8 cellular contexts compared by ENCODE assay signal in the genomic region with DNA sequence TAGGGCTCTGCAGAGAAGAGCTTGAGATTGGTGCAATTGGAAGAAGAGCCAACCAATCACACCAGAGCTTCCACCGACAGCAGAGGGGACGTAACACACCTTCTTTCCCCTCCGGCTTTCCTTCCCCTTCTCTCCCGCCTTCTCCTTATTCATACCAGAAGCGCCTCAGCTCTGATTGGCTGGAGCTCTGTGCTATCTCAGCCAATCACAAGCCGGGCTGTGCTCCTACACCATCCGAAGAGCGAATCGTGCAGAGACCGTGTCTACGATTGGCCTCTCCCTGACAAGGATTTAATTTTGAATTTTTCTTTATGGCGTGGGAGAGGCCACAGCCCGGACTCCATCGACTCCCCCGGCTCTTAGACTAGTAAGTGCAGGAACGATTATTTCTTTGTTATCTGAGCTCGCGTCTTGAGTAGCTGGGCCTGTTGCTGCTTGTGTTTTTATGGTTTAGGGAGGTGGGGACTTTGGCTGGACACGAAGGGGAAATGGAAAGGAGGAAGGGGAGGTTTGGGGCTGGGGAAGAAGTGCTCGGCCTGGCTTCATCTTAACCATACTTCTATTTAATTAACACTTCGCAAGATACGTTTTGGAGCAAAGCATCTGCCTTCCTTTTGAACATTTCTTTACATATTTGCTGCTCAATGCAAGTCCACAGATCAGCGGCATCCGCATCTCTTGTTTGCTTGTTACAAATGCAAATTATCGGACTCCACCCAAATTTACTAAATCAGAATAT. TPM values are rescaled to one million over a fixed set of nuclear protein-coding genes. Genes with fewer than 3 reads are reported as not detected.
A peak's percentile ranks its signal among the peaks of the same experiment; 100 is the strongest.
DNase-seq lines count a peak whose midpoint lies in the region; ATAC-seq and TF ChIP-seq lines count a peak whose summit lies in the region.

A gene (plus strand): TSS at position 308 of the 739 bp plus-strand sequence. CDS start 14,007 bp downstream, outside the sequence.

- ATAC-seq in HG03354 (IDR thresholded peaks at IDR 0.05; ENCODE audit: poor library complexity, severe bottlenecking, unreplicated experiment) (peak; percentile 88), right lobe of liver (peak; percentile 89 to 95 (median 92))

- H3K36me3 ChIP-seq in BE2C (no peaks in the 10 kb centered on the region; the same call in none of the 2 replicates), duodenal mucosa (ENCODE audit: control insufficient read depth in 1 of 2, insufficient read depth in 2 of 2, low read length in 2 of 2) (no peaks in the 10 kb centered on the region), right lobe of liver (no peaks in the 10 kb centered on the region)

- DNase-seq in BE2C: peak; percentile 97
- peak; percentile 100 for DNase-seq in NCI-H69 (lab: John Stamatoyannopoulos, UW)
- peak; percentile 54 to 96 for DNase-seq in activated CD4-positive, alpha-beta T cell treated with anti-CD3 and anti-CD28 coated beads, Interleukin-2, amount 50 U/mL, for 24 hours (ENCODE audit: low read depth in 1 of 2, low spot score in 1 of 2)
- DNase-seq in right lobe of liver: peak; percentile 91 to 96 (median 93)
- DNase-seq in stimulated activated CD4-positive, alpha-beta T cell treated with anti-CD3 and anti-CD28 coated beads, TNF-alpha, amount 100 ng/mL, for 24 hours (ENCODE audit: low read depth in 3 of 3): peak; percentile 74 to 87 (median 86)

- TF ChIP-seq CTCF in BE2C (IDR thresholded peaks at IDR 0.05; ENCODE audit: low read depth, low read length) (no peak), right lobe of liver (IDR thresholded peaks at IDR 0.05) (no peak)

- no peaks in the 10 kb centered on the region for H3K9me3 ChIP-seq in BE2C
- H3K9me3 ChIP-seq in duodenal mucosa (ENCODE audit: control insufficient read depth in 1 of 2, low read length in 2 of 2): no peaks in the 10 kb centered on the region
- H3K9me3 ChIP-seq in right lobe of liver: no peaks in the 10 kb centered on the region

- intact Hi-C loops in right lobe of liver (cut with DNase I): no loop called here

- peak within 1 kb of the TSS; percentile 65 to 73 for H3K9ac ChIP-seq in duodenal mucosa (ENCODE audit: low read depth in 1 of 2, low read length in 2 of 2)

- peak; percentile 31 for TF ChIP-seq POLR2A in GM19193 (IDR thresholded peaks at IDR 0.05; ENCODE audit: extremely low read depth, insufficient read depth, insufficient read length)
- TF ChIP-seq POLR2A in right lobe of liver (IDR thresholded peaks at IDR 0.05): no peak

- WGBS in right lobe of liver (ENCODE audit: insufficient coverage, low coverage, low lambda C conversion rate, missing lambda C conversion rate): 2% methylated on average over 25 of the region's 25 CpGs

- no peaks in the 10 kb centered on the region; the same call in 1 of the 2 replicates for H3K4me1 ChIP-seq in BE2C
- peaks cover 12 to 23% of the 10 kb centered on the region in 2 donors for H3K4me1 ChIP-seq in duodenal mucosa (ENCODE audit: control insufficient read depth in 1 of 2, insufficient read depth in 2 of 2, low read length in 2 of 2)
- peaks cover 0 to 7% (median 2%) of the 10 kb centered on the region in 4 donors for H3K4me1 ChIP-seq in right lobe of liver

- no peaks in the 10 kb centered on the region for H3K27me3 ChIP-seq in BE2C
- H3K27me3 ChIP-seq in duodenal mucosa (ENCODE audit: control insufficient read depth in 1 of 2, insufficient read depth in 2 of 2, low read length in 2 of 2): no peaks in the 10 kb centered on the region
- no peaks in the 10 kb centered on the region for H3K27me3 ChIP-seq in right lobe of liver

- H3K27ac ChIP-seq in duodenal mucosa (ENCODE audit: low read depth, low read length): peak within 1 kb of the TSS; percentile 46
- H3K27ac ChIP-seq in right lobe of liver: peak within 1 kb of the TSS; percentile 42 to 60 (median 53)

- H3K4me3 ChIP-seq in BE2C (ENCODE audit: low read depth, low read length): peak within 1 kb of the TSS; percentile 90
- H3K4me3 ChIP-seq in duodenal mucosa (ENCODE audit: low read depth in 1 of 2, low read length in 2 of 2): peak within 1 kb of the TSS; percentile 86 to 99
- H3K4me3 ChIP-seq in right lobe of liver: peak within 1 kb of the TSS; percentile 80 to 86 (median 84)

RNA-seq across cellular contexts. Expression of the gene that starts here (rescaled TPM):
- polyA plus RNA-seq in BE2C (2012; ENCODE audit: insufficient read depth, insufficient read length, low read depth): 6.7 TPM
- total RNA-seq in right lobe of liver: 1 to 10 TPM in 1 of 6 experiments, under 1 TPM in 5; 0.49 to 1.9 (median 0.54) TPM

Comparison
In these comparisons a context has a peak if more than half of its experiments do, and no peak if none do; other contexts are left out.
1. Peak in every context shown above with its lines: DNase-seq, ATAC-seq, H3K4me3 ChIP-seq and H3K27ac ChIP-seq.